24 cellular contexts compared by ENCODE assay signal in the genomic region with DNA sequence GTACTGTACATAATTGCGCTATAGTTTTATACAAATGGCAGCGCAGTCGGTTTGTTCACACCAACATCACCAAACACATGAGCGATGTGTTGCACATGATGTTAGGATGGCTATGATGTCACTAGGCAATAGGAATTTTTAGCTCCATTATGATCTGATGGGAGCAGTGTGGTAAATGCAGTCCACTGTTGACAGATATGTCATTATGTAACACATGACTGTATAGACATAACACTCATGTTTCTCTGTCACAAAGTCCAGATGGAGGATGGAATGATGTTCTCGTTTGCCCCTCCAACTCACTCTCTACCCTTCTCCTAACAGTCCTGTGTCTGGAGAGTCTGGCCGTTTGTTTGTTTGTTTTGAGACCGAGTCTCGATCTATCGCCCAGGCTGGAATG.
DNase-seq lines count a peak whose midpoint lies in the region; FAIRE-seq and TF ChIP-seq lines count a peak whose summit lies in the region.
"Had no signal": no experiment of that assay in that cellular context is flagged by ENCODE, and none has a peak within 500 bp of the region (broad histone marks: within the 10 kb centered on the region; RNA-seq: fewer than 3 reads in every experiment).

No MANE protein-coding gene starts in this region.

- TF ChIP-seq POLR2A in GM12891 (IDR thresholded peaks at IDR 0.05; ENCODE audit: low read depth, low read length) = no peak

- no peaks in the 10 kb centered on the region for H3K4me1 ChIP-seq in right atrium auricular region
- H3K4me1 ChIP-seq: BE2C, BLaER1 had no signal

- H3K27me3 ChIP-seq in bronchial epithelial cell (ENCODE audit: control insufficient read depth, insufficient read depth, low read length) (no peaks in the 10 kb centered on the region), right atrium auricular region (no peaks in the 10 kb centered on the region)
- H3K27me3 ChIP-seq: BE2C, BLaER1 had no signal

- H3K36me3 ChIP-seq in bronchial epithelial cell (ENCODE audit: control insufficient read depth, insufficient read depth, low read length) (no peaks in the 10 kb centered on the region), right atrium auricular region (no peaks in the 10 kb centered on the region)
- H3K36me3 ChIP-seq: BE2C had no signal

- DNase-seq in GM12891 (ENCODE audit: insufficient read length, low spot score) (no peak), bronchial epithelial cell (ENCODE audit: low read depth) (no peak), urothelium cell line (ENCODE audit: low spot score) (no peak), NCI-H1436 (lab: John Stamatoyannopoulos, UW) (no peak), right atrium auricular region (ENCODE audit: low spot score) (no peak)
- DNase-seq: 8988T; ACHN; BE2C; C1 segment of cervical spinal cord; CD4-positive, alpha-beta memory T cell; CD4-positive, CD25-positive, alpha-beta regulatory T cell; CD8-positive, alpha-beta memory T cell; COR-L47; DMS 273 treated with DMSO at 0.1 percent for 48 hours; DMS153; DMS53; DMS79; DND-41; EL; GDM1 had no signal

- TF ChIP-seq CTCF in bronchial epithelial cell (IDR thresholded peaks at IDR 0.05; ENCODE audit: insufficient read depth, low read length, severe bottlenecking) (no peak), right atrium auricular region (IDR thresholded peaks at IDR 0.05) (no peak)

- no peak overlapping the region for H3K27ac ChIP-seq in right atrium auricular region
- H3K27ac ChIP-seq: BLaER1 had no signal

- peaks cover 0 to under 1% of the 10 kb centered on the region in 2 donors for H3K9me3 ChIP-seq in right atrium auricular region
- H3K9me3 ChIP-seq: BE2C, BLaER1 had no signal

- H3K4me3 ChIP-seq in bronchial epithelial cell (ENCODE audit: low read depth, low read length) (no peak overlapping the region), right atrium auricular region (no peak overlapping the region)
- H3K4me3 ChIP-seq: BLaER1, GM12878 had no signal

- FAIRE-seq in GM12891 (lab: Jason Lieb, UNC) = peak; percentile 20
- FAIRE-seq in bronchial epithelial cell (lab: Jason Lieb, UNC) = peak; percentile 7
- peak; percentile 70 for FAIRE-seq in urothelium cell line (lab: Jason Lieb, UNC)
- FAIRE-seq: A204.1, GM12878, GM19239 had no signal

TF ChIP-seq in GM12891, 5 proteins besides CTCF, POLR2A, EP300 and RAD21:
- no peak for TF ChIP-seq TAF1 (IDR thresholded peaks at IDR 0.05; ENCODE audit: low read depth, low read length)
- no peak for TF ChIP-seq SPI1 (IDR thresholded peaks at IDR 0.05; ENCODE audit: low read depth, low read length)
- no peak for TF ChIP-seq POLR2AphosphoS5 (IDR thresholded peaks at IDR 0.05; ENCODE audit: low read depth, low read length)
- TF ChIP-seq PAX5 (IDR thresholded peaks at IDR 0.05; ENCODE audit: insufficient read depth, low read length, severe bottlenecking) = no peak
- TF ChIP-seq POU2F2 (IDR thresholded peaks at IDR 0.05; ENCODE audit: low read depth, low read length) = no peak
